ENCODE assay signal across 1 cellular context in the genomic region with DNA sequence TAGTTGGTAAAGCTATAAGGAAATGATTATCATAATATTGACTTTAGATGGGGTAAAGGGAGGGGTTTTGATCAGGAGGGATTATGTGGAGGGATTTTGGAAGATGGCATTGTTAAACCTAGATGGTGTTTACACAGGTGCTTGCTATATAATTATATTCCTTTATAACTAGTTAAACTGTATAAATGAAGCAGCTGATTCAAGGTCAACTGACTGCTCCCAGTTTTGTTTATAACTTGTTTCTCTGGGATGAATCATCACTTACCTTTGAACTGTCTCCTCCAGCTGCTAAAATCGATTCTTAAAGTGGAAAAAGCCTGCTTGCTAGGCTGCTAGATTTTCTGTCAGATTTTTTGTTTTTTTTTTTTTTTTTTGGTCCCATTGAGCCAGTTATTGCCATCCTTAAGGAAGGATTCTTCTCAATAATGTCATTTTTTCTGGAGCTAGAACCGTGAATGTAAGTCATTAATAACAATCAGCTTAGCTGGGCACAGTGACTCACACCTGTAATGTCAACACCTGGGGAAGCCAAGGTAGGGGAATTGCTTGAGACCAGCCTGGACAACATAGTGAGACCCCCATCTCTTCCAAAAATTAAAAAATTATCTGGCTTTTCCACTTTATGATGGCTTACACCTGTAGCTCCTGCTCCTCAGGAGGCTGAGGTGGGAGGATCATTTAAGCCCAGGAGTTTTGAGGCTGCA.
TF ChIP-seq lines count a peak whose summit lies in the region.

No MANE protein-coding gene starts in this region.

TF ChIP-seq in HEK293, 187 proteins besides CTCF, POLR2A, EP300 and RAD21 (continued from another document and continues in another):
- TF ChIP-seq, protein P1, sequence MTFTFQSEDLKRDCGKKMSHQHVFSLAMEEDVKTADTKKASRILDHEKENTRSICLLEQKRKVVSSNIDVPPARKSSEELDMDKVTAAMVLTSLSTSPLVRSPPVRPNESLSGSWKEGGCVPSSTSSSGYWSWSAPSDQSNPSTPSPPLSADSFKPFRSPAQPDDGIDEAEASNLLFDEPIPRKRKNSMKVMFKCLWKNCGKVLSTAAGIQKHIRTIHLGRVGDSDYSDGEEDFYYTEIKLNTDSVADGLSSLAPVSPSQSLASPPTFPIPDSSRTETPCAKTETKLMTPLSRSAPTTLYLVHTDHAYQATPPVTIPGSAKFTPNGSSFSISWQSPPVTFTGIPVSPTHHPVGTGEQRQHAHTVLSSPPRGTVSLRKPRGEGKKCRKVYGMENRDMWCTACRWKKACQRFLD (tag by site-specific recombination; IDR thresholded peaks at IDR 0.05): no peak
- TF ChIP-seq ZNF514 (tag by site-specific recombination; IDR thresholded peaks at IDR 0.05) (no peak), GLI2 (tag by site-specific recombination; IDR thresholded peaks at IDR 0.05; ENCODE audit: borderline replicate concordance, low read depth) (no peak), ZNF426 (tag by site-specific recombination; IDR thresholded peaks at IDR 0.05) (no peak), ZNF19 (tag by site-specific recombination; IDR thresholded peaks at IDR 0.05; ENCODE audit: low read depth) (no peak), ZBTB48 (tag by site-specific recombination; IDR thresholded peaks at IDR 0.05) (no peak), ZNF629 (tag by site-specific recombination; IDR thresholded peaks at IDR 0.05) (no peak), ZNF23 (tag by site-specific recombination; IDR thresholded peaks at IDR 0.05; ENCODE audit: borderline replicate concordance) (no peak), HOXA7 (CRISPR knock-in tag; IDR thresholded peaks at IDR 0.05; ENCODE audit: borderline replicate concordance) (no peak), YY2 (tag by site-specific recombination; IDR thresholded peaks at IDR 0.05) (no peak), ZNF248 (tag by site-specific recombination; IDR thresholded peaks at IDR 0.05) (no peak), ZNF214 (tag by site-specific recombination; IDR thresholded peaks at IDR 0.05; ENCODE audit: borderline replicate concordance) (no peak), MEIS1 (CRISPR knock-in tag; IDR thresholded peaks at IDR 0.05; ENCODE audit: borderline replicate concordance) (no peak), ZNF664 (tag by site-specific recombination; IDR thresholded peaks at IDR 0.05) (no peak), KLF16 (tag by site-specific recombination; IDR thresholded peaks at IDR 0.05) (no peak), ZNF645 (tag by site-specific recombination; IDR thresholded peaks at IDR 0.05) (no peak), ZSCAN30 (tag by site-specific recombination; IDR thresholded peaks at IDR 0.05) (no peak), ZNF561 (tag by site-specific recombination; IDR thresholded peaks at IDR 0.05; ENCODE audit: borderline replicate concordance) (no peak), IKZF3 (tag by site-specific recombination; IDR thresholded peaks at IDR 0.05) (0 out of 2 replicates have a peak, but pooled peaks have one; percentile 20), WT1 (tag by site-specific recombination; IDR thresholded peaks at IDR 0.05) (peak; percentile 71), ZNF16 (tag by site-specific recombination; IDR thresholded peaks at IDR 0.05; ENCODE audit: low read depth) (no peak), ZBTB8A (tag by site-specific recombination; IDR thresholded peaks at IDR 0.05) (no peak), KLF10 (tag by site-specific recombination; IDR thresholded peaks at IDR 0.05) (0 out of 2 replicates have a peak, but pooled peaks have one; percentile 24), ZFHX2 (tag by site-specific recombination; conservative IDR thresholded peaks at IDR 0.05) (no peak), TCF7L2 (IDR thresholded peaks at IDR 0.05; ENCODE audit: borderline replicate concordance, low read depth, low read length) (no peak), EGR2 (tag by site-specific recombination; IDR thresholded peaks at IDR 0.05; ENCODE audit: low read depth) (no peak), PRDM2 (tag by site-specific recombination; IDR thresholded peaks at IDR 0.05; ENCODE audit: borderline replicate concordance) (no peak), TRIM28 (IDR thresholded peaks at IDR 0.05; ENCODE audit: borderline replicate concordance, low read length) (no peak), ZNF776 (tag by site-specific recombination; IDR thresholded peaks at IDR 0.05; ENCODE audit: borderline replicate concordance) (no peak), SETDB1 (IDR thresholded peaks at IDR 0.05; ENCODE audit: insufficient read length, low read length) (no peak), PRDM1 (tag by site-specific recombination; IDR thresholded peaks at IDR 0.05) (peak; percentile 38; the same call in 1 of the 2 replicates), INSM2 (tag by site-specific recombination; IDR thresholded peaks at IDR 0.05) (no peak), MZF1 (tag by site-specific recombination; IDR thresholded peaks at IDR 0.05; ENCODE audit: borderline replicate concordance) (peak; percentile 31; the same call in 1 of the 2 replicates)
- TF ChIP-seq, protein P2, sequence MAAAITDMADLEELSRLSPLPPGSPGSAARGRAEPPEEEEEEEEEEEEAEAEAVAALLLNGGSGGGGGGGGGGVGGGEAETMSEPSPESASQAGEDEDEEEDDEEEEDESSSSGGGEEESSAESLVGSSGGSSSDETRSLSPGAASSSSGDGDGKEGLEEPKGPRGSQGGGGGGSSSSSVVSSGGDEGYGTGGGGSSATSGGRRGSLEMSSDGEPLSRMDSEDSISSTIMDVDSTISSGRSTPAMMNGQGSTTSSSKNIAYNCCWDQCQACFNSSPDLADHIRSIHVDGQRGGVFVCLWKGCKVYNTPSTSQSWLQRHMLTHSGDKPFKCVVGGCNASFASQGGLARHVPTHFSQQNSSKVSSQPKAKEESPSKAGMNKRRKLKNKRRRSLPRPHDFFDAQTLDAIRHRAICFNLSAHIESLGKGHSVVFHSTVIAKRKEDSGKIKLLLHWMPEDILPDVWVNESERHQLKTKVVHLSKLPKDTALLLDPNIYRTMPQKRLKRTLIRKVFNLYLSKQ (tag by site-specific recombination; IDR thresholded peaks at IDR 0.05; ENCODE audit: borderline replicate concordance): no peak
- TF ChIP-seq, protein P3, sequence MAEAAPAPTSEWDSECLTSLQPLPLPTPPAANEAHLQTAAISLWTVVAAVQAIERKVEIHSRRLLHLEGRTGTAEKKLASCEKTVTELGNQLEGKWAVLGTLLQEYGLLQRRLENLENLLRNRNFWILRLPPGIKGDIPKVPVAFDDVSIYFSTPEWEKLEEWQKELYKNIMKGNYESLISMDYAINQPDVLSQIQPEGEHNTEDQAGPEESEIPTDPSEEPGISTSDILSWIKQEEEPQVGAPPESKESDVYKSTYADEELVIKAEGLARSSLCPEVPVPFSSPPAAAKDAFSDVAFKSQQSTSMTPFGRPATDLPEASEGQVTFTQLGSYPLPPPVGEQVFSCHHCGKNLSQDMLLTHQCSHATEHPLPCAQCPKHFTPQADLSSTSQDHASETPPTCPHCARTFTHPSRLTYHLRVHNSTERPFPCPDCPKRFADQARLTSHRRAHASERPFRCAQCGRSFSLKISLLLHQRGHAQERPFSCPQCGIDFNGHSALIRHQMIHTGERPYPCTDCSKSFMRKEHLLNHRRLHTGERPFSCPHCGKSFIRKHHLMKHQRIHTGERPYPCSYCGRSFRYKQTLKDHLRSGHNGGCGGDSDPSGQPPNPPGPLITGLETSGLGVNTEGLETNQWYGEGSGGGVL (tag by site-specific recombination; IDR thresholded peaks at IDR 0.05): 0 out of 2 replicates have a peak, but pooled peaks have one; percentile 20
- TF ChIP-seq, protein P4, sequence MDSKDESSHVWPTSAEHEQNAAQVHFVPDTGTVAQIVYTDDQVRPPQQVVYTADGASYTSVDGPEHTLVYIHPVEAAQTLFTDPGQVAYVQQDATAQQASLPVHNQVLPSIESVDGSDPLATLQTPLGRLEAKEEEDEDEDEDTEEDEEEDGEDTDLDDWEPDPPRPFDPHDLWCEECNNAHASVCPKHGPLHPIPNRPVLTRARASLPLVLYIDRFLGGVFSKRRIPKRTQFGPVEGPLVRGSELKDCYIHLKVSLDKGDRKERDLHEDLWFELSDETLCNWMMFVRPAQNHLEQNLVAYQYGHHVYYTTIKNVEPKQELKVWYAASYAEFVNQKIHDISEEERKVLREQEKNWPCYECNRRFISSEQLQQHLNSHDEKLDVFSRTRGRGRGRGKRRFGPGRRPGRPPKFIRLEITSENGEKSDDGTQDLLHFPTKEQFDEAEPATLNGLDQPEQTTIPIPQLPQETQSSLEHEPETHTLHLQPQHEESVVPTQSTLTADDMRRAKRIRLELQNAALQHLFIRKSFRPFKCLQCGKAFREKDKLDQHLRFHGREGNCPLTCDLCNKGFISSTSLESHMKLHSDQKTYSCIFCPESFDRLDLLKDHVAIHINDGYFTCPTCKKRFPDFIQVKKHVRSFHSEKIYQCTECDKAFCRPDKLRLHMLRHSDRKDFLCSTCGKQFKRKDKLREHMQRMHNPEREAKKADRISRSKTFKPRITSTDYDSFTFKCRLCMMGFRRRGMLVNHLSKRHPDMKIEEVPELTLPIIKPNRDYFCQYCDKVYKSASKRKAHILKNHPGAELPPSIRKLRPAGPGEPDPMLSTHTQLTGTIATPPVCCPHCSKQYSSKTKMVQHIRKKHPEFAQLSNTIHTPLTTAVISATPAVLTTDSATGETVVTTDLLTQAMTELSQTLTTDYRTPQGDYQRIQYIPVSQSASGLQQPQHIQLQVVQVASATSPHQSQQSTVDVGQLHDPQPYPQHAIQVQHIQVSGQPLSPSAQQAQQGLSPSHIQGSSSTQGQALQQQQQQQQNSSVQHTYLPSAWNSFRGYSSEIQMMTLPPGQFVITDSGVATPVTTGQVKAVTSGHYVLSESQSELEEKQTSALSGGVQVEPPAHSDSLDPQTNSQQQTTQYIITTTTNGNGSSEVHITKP (tag by site-specific recombination; IDR thresholded peaks at IDR 0.05): no peak
- TF ChIP-seq, protein P5, sequence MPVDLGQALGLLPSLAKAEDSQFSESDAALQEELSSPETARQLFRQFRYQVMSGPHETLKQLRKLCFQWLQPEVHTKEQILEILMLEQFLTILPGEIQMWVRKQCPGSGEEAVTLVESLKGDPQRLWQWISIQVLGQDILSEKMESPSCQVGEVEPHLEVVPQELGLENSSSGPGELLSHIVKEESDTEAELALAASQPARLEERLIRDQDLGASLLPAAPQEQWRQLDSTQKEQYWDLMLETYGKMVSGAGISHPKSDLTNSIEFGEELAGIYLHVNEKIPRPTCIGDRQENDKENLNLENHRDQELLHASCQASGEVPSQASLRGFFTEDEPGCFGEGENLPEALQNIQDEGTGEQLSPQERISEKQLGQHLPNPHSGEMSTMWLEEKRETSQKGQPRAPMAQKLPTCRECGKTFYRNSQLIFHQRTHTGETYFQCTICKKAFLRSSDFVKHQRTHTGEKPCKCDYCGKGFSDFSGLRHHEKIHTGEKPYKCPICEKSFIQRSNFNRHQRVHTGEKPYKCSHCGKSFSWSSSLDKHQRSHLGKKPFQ (tag by site-specific recombination; IDR thresholded peaks at IDR 0.05): no peak
